In the genomic region with DNA sequence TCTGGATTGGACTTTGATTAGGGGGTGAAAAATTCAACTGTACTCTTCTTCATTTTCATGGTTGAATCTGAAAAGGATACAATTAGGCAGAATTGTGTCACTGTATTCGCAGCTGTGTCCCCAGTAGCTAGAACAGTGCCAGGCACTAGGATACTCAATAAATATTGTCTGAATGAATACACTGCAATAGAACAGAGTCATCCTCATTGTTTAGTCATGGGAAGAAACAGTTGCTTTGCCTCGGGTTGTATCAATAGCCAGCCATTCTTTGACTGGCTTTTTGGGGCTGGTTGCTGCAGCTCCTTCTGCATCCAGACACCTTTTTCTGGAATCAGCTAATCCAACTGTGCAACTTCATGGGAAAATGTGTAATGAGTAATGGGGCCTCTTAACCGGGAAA, we compare ENCODE assay signal across 1 cellular context.
TF ChIP-seq lines count a peak whose summit lies in the region.

No MANE protein-coding gene starts in this region.

TF ChIP-seq in GM23338, 12 proteins besides CTCF, POLR2A, EP300 and RAD21 (continued from another document):
- TF ChIP-seq, protein P1, sequence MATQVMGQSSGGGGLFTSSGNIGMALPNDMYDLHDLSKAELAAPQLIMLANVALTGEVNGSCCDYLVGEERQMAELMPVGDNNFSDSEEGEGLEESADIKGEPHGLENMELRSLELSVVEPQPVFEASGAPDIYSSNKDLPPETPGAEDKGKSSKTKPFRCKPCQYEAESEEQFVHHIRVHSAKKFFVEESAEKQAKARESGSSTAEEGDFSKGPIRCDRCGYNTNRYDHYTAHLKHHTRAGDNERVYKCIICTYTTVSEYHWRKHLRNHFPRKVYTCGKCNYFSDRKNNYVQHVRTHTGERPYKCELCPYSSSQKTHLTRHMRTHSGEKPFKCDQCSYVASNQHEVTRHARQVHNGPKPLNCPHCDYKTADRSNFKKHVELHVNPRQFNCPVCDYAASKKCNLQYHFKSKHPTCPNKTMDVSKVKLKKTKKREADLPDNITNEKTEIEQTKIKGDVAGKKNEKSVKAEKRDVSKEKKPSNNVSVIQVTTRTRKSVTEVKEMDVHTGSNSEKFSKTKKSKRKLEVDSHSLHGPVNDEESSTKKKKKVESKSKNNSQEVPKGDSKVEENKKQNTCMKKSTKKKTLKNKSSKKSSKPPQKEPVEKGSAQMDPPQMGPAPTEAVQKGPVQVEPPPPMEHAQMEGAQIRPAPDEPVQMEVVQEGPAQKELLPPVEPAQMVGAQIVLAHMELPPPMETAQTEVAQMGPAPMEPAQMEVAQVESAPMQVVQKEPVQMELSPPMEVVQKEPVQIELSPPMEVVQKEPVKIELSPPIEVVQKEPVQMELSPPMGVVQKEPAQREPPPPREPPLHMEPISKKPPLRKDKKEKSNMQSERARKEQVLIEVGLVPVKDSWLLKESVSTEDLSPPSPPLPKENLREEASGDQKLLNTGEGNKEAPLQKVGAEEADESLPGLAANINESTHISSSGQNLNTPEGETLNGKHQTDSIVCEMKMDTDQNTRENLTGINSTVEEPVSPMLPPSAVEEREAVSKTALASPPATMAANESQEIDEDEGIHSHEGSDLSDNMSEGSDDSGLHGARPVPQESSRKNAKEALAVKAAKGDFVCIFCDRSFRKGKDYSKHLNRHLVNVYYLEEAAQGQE (IDR thresholded peaks at IDR 0.05; ENCODE audit: unreplicated experiment): no peak
- TF ChIP-seq EZH2 (IDR thresholded peaks at IDR 0.05; ENCODE audit: low read depth, unreplicated experiment): no peak
